In the genomic region with DNA sequence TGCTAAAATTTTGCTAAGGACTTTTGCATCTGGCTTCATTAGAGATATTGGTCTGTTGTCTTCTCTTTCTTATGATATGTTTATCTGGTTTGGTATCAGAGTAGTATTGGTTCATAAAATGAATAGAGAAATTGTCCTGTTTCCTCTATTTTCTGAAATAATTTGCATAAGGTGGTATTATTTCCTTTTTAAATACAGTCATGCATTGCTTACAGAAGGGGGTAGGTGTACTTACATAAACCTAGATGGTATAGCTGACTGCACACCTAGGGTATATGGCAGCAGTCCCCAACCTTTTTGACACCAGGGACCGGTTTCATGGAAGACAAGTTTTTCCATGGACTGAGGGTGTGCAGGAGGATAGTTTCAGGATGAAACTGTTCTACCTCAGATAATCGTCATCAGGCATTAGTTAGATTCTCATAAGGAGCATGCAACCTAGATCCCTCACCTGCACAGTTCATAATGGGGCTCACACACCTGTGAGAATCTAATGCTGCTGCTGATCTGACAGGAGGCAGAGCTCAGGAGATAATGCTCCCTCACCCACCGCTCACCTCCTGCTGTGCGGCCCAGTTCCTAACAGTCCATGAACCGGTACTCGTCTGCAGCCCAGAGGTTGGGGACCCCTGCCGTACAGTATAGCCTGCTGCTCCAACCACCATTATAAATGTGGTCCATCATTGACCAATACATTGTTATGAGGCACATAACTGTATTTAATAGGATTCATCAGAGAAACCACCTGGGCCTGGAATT, we compare ENCODE assay signal across 18 cellular contexts.
"Had no signal": no experiment of that assay in that cellular context is flagged by ENCODE, and none has a peak within 500 bp of the region (broad histone marks: within the 10 kb centered on the region; RNA-seq: fewer than 3 reads in every experiment).

No MANE protein-coding gene starts in this region.

- H3K4me3 Mint-ChIP-seq: activated CD4-positive, alpha-beta T cell treated with anti-CD3 and anti-CD28 coated beads, Interleukin-2, amount 10 ng/mL, durations not matched to agents 7 days and 5 days; activated naive CD8-positive, alpha-beta T cell treated with anti-CD3 and anti-CD28 coated beads, Interleukin-2, amount 10 ng/mL, durations not matched to agents 7 days and 5 days; activated T-cell treated with anti-CD3 and anti-CD28 coated beads, Interleukin-2, amount 50 U/mL, for 24 hours; nephron had no signal

- H3K27me3 ChIP-seq: esophagus squamous epithelium, suprapubic skin, upper lobe of left lung had no signal

- H3K9me3 ChIP-seq: esophagus squamous epithelium, mucosa of descending colon, psoas muscle, suprapubic skin, upper lobe of left lung had no signal

- H3K27me3 Mint-ChIP-seq: activated CD4-positive, alpha-beta T cell treated with anti-CD3 and anti-CD28 coated beads, Interleukin-2, amount 10 ng/mL, durations not matched to agents 7 days and 5 days; activated naive CD8-positive, alpha-beta T cell treated with anti-CD3 and anti-CD28 coated beads, Interleukin-2, amount 10 ng/mL, durations not matched to agents 7 days and 5 days; activated T-cell treated with anti-CD3 and anti-CD28 coated beads, Interleukin-2, amount 50 U/mL, for 24 hours had no signal

- ATAC-seq: left lobe of liver; psoas muscle; sciatic nerve; stimulated activated naive CD8-positive, alpha-beta T cell treated with anti-CD3 and anti-CD28 coated beads, Interleukin-15, Interleukin-2, amounts not matched to agents 100 U/mL and 50 U/mL, for 24 hours had no signal

- H3K36me3 ChIP-seq: esophagus squamous epithelium, suprapubic skin, upper lobe of left lung had no signal

- H3K27ac ChIP-seq: esophagus squamous epithelium, psoas muscle, suprapubic skin, upper lobe of left lung had no signal

- DNase-seq: activated CD4-positive, alpha-beta T cell treated with anti-CD3 and anti-CD28 coated beads, Interleukin-2, amount 10 ng/mL, durations not matched to agents 7 days and 5 days; activated CD4-positive, CD25-positive, alpha-beta regulatory T cell; activated effector memory CD4-positive, alpha-beta T cell treated with anti-CD3 and anti-CD28 coated beads, Interleukin-2, amount 50 U/mL, for 16 hours; activated naive CD8-positive, alpha-beta T cell treated with anti-CD3 and anti-CD28 coated beads, Interleukin-2, amount 10 ng/mL, durations not matched to agents 7 days and 5 days; activated T-cell treated with anti-CD3 and anti-CD28 coated beads, Interleukin-2, amount 50 U/mL, for 24 hours; aorta; esophagus squamous epithelium; foreskin fibroblast; mammary epithelial cell; mucosa of descending colon; psoas muscle; stimulated activated CD4-positive, alpha-beta T cell treated with anti-CD3 and anti-CD28 coated beads, Interleukin-2, amount 100 ng/mL, for 24 hours; stimulated activated naive CD8-positive, alpha-beta T cell treated with anti-CD3 and anti-CD28 coated beads, Interleukin-15, Interleukin-2, amounts not matched to agents 100 U/mL and 50 U/mL, for 24 hours; upper lobe of left lung had no signal

- H3K4me3 ChIP-seq: esophagus squamous epithelium, mucosa of descending colon, psoas muscle, suprapubic skin, upper lobe of left lung had no signal

- H3K27ac Mint-ChIP-seq: activated CD4-positive, alpha-beta T cell treated with anti-CD3 and anti-CD28 coated beads, Interleukin-2, amount 10 ng/mL, durations not matched to agents 7 days and 5 days; activated naive CD8-positive, alpha-beta T cell treated with anti-CD3 and anti-CD28 coated beads, Interleukin-2, amount 10 ng/mL, durations not matched to agents 7 days and 5 days; activated T-cell treated with anti-CD3 and anti-CD28 coated beads, Interleukin-2, amount 50 U/mL, for 24 hours; nephron had no signal

- H3K9me3 Mint-ChIP-seq: activated CD4-positive, alpha-beta T cell treated with anti-CD3 and anti-CD28 coated beads, Interleukin-2, amount 10 ng/mL, durations not matched to agents 7 days and 5 days; activated naive CD8-positive, alpha-beta T cell treated with anti-CD3 and anti-CD28 coated beads, Interleukin-2, amount 10 ng/mL, durations not matched to agents 7 days and 5 days; activated T-cell treated with anti-CD3 and anti-CD28 coated beads, Interleukin-2, amount 50 U/mL, for 24 hours; nephron had no signal
